ENCODE assay signal across 16 cellular contexts in genomic region chr2:8569332-8569930, GRCh38.
"Had no signal": no experiment of that assay in that cellular context is flagged by ENCODE, and none has a peak within 500 bp of the region (broad histone marks: within the 10 kb centered on the region; RNA-seq: fewer than 3 reads in every experiment).

No MANE protein-coding gene starts in this region.

- H3K4me3 Mint-ChIP-seq: activated CD8-positive, alpha-beta T cell treated with anti-CD3 and anti-CD28 coated beads for 36 hours; mesothelial cell of epicardium; stimulated activated memory B cell treated with anti-CD40 and anti-IgM and Interleukin-4, amounts not matched to agents 10 μg/mL and 1 μg/mL and 100 μg/mL, for 72 hours had no signal

- H3K36me3 Mint-ChIP-seq: activated naive CD4-positive, alpha-beta T cell treated with anti-CD3 and anti-CD28 coated beads, Interleukin-2, amount 50 U/mL, for 72 hours; mesothelial cell of epicardium; stimulated activated memory B cell treated with anti-CD40 and anti-IgM and Interleukin-4, amounts not matched to agents 10 μg/mL and 1 μg/mL and 100 μg/mL, for 72 hours had no signal

- H3K9me3 Mint-ChIP-seq: activated CD8-positive, alpha-beta T cell treated with anti-CD3 and anti-CD28 coated beads for 36 hours; activated naive CD4-positive, alpha-beta T cell treated with anti-CD3 and anti-CD28 coated beads, Interleukin-2, amount 50 U/mL, for 72 hours; mesothelial cell of epicardium; stimulated activated memory B cell treated with anti-CD40 and anti-IgM and Interleukin-4, amounts not matched to agents 10 μg/mL and 1 μg/mL and 100 μg/mL, for 72 hours had no signal

- ATAC-seq: activated CD8-positive, alpha-beta T cell treated with anti-CD3 and anti-CD28 coated beads for 36 hours; activated naive CD4-positive, alpha-beta T cell treated with anti-CD3 and anti-CD28 coated beads, Interleukin-2, amount 50 U/mL, for 72 hours; body of pancreas; foreskin keratinocyte; stimulated activated memory B cell treated with anti-CD40 and anti-IgM and Interleukin-4, amounts not matched to agents 10 μg/mL and 1 μg/mL and 100 μg/mL, for 72 hours had no signal

- DNase-seq: activated CD8-positive, alpha-beta T cell treated with anti-CD3 and anti-CD28 coated beads for 36 hours; activated effector memory CD4-positive, alpha-beta T cell treated with anti-CD3 and anti-CD28 coated beads, Interleukin-2, amount 50 U/mL, for 16 hours; activated T-cell treated with anti-CD3 and anti-CD28 coated beads, Interleukin-2, amount 50 U/mL, for 48 hours; body of pancreas; caudate nucleus; cortex of kidney; effector memory CD4-positive, alpha-beta T cell; foreskin keratinocyte; glutamatergic neuron; hypothalamus; T1000; tibial artery had no signal

- H3K27ac Mint-ChIP-seq: activated CD8-positive, alpha-beta T cell treated with anti-CD3 and anti-CD28 coated beads for 36 hours; mesothelial cell of epicardium; stimulated activated memory B cell treated with anti-CD40 and anti-IgM and Interleukin-4, amounts not matched to agents 10 μg/mL and 1 μg/mL and 100 μg/mL, for 72 hours had no signal

- H3K4me3 ChIP-seq: body of pancreas, tibial artery, vagina had no signal

- H3K27ac ChIP-seq: body of pancreas, foreskin keratinocyte, tibial artery, vagina had no signal

- H3K27me3 Mint-ChIP-seq: activated CD8-positive, alpha-beta T cell treated with anti-CD3 and anti-CD28 coated beads for 36 hours had no signal
